ENCODE assay signal across 11 cellular contexts in genomic region chr18:32372381-32373061, GRCh38.
DNase-seq lines count a peak whose midpoint lies in the region; FAIRE-seq and TF ChIP-seq lines count a peak whose summit lies in the region.
"Had no signal": no experiment of that assay in that cellular context is flagged by ENCODE, and none has a peak within 500 bp of the region (broad histone marks: within the 10 kb centered on the region; RNA-seq: fewer than 3 reads in every experiment).

No MANE protein-coding gene starts in this region.

- peak overlapping the region in 1 of 4 donors; percentile 20 for H3K27ac ChIP-seq in esophagus muscularis mucosa (replicated peaks in 1 of 4)

- WGBS in esophagus muscularis mucosa = 69% methylated on average over 3 of the region's 3 CpGs

- H3K4me3 ChIP-seq in esophagus muscularis mucosa = no peak overlapping the region
- H3K4me3 ChIP-seq: dorsolateral prefrontal cortex, GM12878 had no signal

- DNase-seq in Caki2 (ENCODE audit: low read depth) (peak; percentile 83), NCI-H2029 (lab: John Stamatoyannopoulos, UW) (peak; percentile 90), myocyte (ENCODE audit: low read depth) (peak; percentile 6), mesenteric fat pad (ENCODE audit: low spot score) (no peak), esophagus muscularis mucosa (ENCODE audit: extremely low spot score) (no peak)
- no peak for DNase-seq in activated CD8-positive, alpha-beta memory T cell treated with anti-CD3 and anti-CD28 coated beads, Interleukin-2, amount 50 U/mL, for 48 hours
- no peak for DNase-seq in effector CD8-positive, alpha-beta T cell (lab: John Stamatoyannopoulos, UW)
- DNase-seq: dorsolateral prefrontal cortex had no signal

- peaks cover 18 to 41% (median 35%) of the 10 kb centered on the region in 4 donors for H3K4me1 ChIP-seq in esophagus muscularis mucosa

- in situ Hi-C loops in Caki2 (cut with HindIII; ENCODE audit: low pct_unique_long_range_greater_than_20kb, low sequenced_read_pairs) = no loop called here

- H3K36me3 ChIP-seq in esophagus muscularis mucosa = no peaks in the 10 kb centered on the region

- no peak for TF ChIP-seq POLR2A in esophagus muscularis mucosa (IDR thresholded peaks at IDR 0.05; ENCODE audit: low read depth)

- no peaks in the 10 kb centered on the region for H3K27me3 ChIP-seq in esophagus muscularis mucosa
- H3K27me3 ChIP-seq: dorsolateral prefrontal cortex had no signal

- no peak for TF ChIP-seq EP300 in esophagus muscularis mucosa (IDR thresholded peaks at IDR 0.05)

- peak; percentile 57 for FAIRE-seq in colon (lab: Jason Lieb, UNC)
- FAIRE-seq: GM12878, TTC549 had no signal

- no peaks in the 10 kb centered on the region for H3K9me3 ChIP-seq in esophagus muscularis mucosa

- intact Hi-C loops in esophagus muscularis mucosa (cut with DNase I) = no loop called here

- no peak for TF ChIP-seq CTCF in esophagus muscularis mucosa (IDR thresholded peaks at IDR 0.05)

Comparison
In these comparisons a context has a peak if more than half of its experiments do, and no peak if none do; other contexts are left out.
1. DNase-seq: peak in Caki2 (single experiment), NCI-H2029 (single experiment) and myocyte (single experiment); none in activated CD8-positive, alpha-beta memory T cell treated with anti-CD3 and anti-CD28 coated beads, Interleukin-2, amount 50 U/mL, for 48 hours (single experiment), mesenteric fat pad (single experiment), effector CD8-positive, alpha-beta T cell (single experiment) and esophagus muscularis mucosa (single experiment).